ENCODE assay signal across 2 cellular contexts in genomic region chr4:3437582-3437936, GRCh38.
TF ChIP-seq lines count a peak whose summit lies in the region.

No MANE protein-coding gene starts in this region.

TF ChIP-seq in SK-N-SH, 30 proteins besides CTCF, POLR2A, EP300 and RAD21:
- no peak for TF ChIP-seq FOSL2 (IDR thresholded peaks at IDR 0.05; ENCODE audit: borderline replicate concordance, low read depth)
- TF ChIP-seq NFIC (IDR thresholded peaks at IDR 0.05; ENCODE audit: borderline replicate concordance) = no peak
- TF ChIP-seq NRF1 (IDR thresholded peaks at IDR 0.05; ENCODE audit: low read depth, low read length) = no peak
- TF ChIP-seq RFX5 (IDR thresholded peaks at IDR 0.05; ENCODE audit: low read length) = no peak
- no peak for TF ChIP-seq SIN3A (IDR thresholded peaks at IDR 0.05; ENCODE audit: borderline replicate concordance, low read depth, low read length)
- no peak for TF ChIP-seq ZBTB33 (IDR thresholded peaks at IDR 0.05; ENCODE audit: borderline replicate concordance, low read depth)
- no peak for TF ChIP-seq REST (IDR thresholded peaks at IDR 0.05; ENCODE audit: low read depth, low read length)
- TF ChIP-seq POLR2AphosphoS5 (IDR thresholded peaks at IDR 0.05; ENCODE audit: low read depth, low read length) = no peak

TF ChIP-seq in SK-N-SH treated with all-trans-retinoic acid at 6 μM for 48 hours, 23 proteins besides CTCF, POLR2A, EP300 and RAD21:
- TF ChIP-seq ARNTL (CRISPR knock-in tag; IDR thresholded peaks at IDR 0.05; ENCODE audit: borderline replicate concordance, low read depth) = no peak
- no peak for TF ChIP-seq ZFP30 (CRISPR knock-in tag; IDR thresholded peaks at IDR 0.05)
- no peak for TF ChIP-seq GLIS3 (CRISPR knock-in tag; IDR thresholded peaks at IDR 0.05)
